25 cellular contexts compared by ENCODE assay signal in the genomic region with DNA sequence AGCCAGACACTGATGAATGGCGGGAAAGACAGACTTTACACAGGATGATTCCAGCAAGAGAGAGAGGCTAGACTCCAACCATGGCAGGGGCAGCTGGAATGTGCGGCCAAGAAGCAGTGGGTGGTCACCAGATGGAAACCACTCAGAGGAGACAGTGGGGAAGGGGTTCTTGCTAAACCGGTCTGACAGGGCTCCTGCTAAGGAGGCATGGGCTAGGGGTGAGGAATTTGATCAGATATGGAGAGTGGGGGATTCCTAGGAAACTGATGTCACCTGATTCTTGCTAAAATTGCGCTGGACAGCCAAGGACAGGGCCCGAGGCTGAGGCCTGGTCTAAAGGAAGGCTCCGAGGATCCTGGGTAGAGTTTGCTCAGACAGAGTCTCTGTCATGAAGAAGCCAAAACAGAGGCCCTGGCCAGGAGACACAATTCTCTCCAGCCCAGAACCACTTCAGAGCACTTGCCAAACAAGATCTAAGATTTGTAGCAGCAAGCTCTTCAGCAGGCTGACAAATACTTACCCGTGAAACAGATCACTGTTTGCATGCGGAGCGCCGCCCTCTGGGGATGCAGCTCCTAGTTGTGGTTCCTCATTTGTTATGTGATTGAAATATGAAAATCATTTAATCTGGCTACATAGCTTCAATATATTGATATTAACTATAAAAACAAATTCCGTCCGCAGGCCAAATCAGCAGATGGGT.
DNase-seq lines count a peak whose midpoint lies in the region; ATAC-seq and TF ChIP-seq lines count a peak whose summit lies in the region.
"Had no signal": no experiment of that assay in that cellular context is flagged by ENCODE, and none has a peak within 500 bp of the region (broad histone marks: within the 10 kb centered on the region; RNA-seq: fewer than 3 reads in every experiment).

No MANE protein-coding gene starts in this region.

- no peaks in the 10 kb centered on the region for H3K36me3 Mint-ChIP-seq in activated naive CD8-positive, alpha-beta T cell treated with anti-CD3 and anti-CD28 coated beads for 36 hours
- H3K36me3 Mint-ChIP-seq: activated naive CD4-positive, alpha-beta T cell treated with anti-CD3 and anti-CD28 coated beads, Interleukin-2, amount 50 U/mL, for 72 hours; natural killer cell; stimulated activated naive B cell treated with anti-CD40 and anti-IgM and Interleukin-4, amounts not matched to agents 10 μg/mL and 1 μg/mL and 100 μg/mL, for 72 hours had no signal

- no peak overlapping the region for H3K27ac Mint-ChIP-seq in activated naive CD8-positive, alpha-beta T cell treated with anti-CD3 and anti-CD28 coated beads for 36 hours
- H3K27ac Mint-ChIP-seq: activated naive CD4-positive, alpha-beta T cell treated with anti-CD3 and anti-CD28 coated beads, Interleukin-2, amount 50 U/mL, for 72 hours; activated T-helper 17 cell treated with anti-CD3 and anti-CD28 coated beads, Interleukin-2, amount 50 U/mL, for 72 hours; HFFc6; natural killer cell; stimulated activated naive B cell treated with anti-CD40 and anti-IgM and Interleukin-4, amounts not matched to agents 10 μg/mL and 1 μg/mL and 100 μg/mL, for 72 hours; T-helper 17 cell had no signal

- CTCF ChIA-PET in Panc1 (lab: Charles Lee): interaction anchor here (0.6 kb wide), 1 partner anchor 1968 kb away, joined by 3 read pairs; no protein-coding TSS in a partner anchor

- H3K9me3 Mint-ChIP-seq in activated naive CD8-positive, alpha-beta T cell treated with anti-CD3 and anti-CD28 coated beads for 36 hours: no peaks in the 10 kb centered on the region
- H3K9me3 Mint-ChIP-seq: activated naive CD4-positive, alpha-beta T cell treated with anti-CD3 and anti-CD28 coated beads, Interleukin-2, amount 50 U/mL, for 72 hours; activated T-helper 17 cell treated with anti-CD3 and anti-CD28 coated beads, Interleukin-2, amount 50 U/mL, for 72 hours; natural killer cell had no signal

- no TSS peak for BruUV-seq in Panc1 (replicated peaks; lab: Mats Ljungman, UMichigan)

- ATAC-seq in Panc1 (no peak), GM21515 (IDR thresholded peaks at IDR 0.05; ENCODE audit: unreplicated experiment) (no peak)
- ATAC-seq: activated naive CD4-positive, alpha-beta T cell treated with anti-CD3 and anti-CD28 coated beads, Interleukin-2, amount 50 U/mL, for 72 hours; activated T-helper 17 cell treated with anti-CD3 and anti-CD28 coated beads, Interleukin-2, amount 50 U/mL, for 72 hours; left colon; natural killer cell; stimulated activated naive B cell treated with anti-CD40 and anti-IgM and Interleukin-4, amounts not matched to agents 10 μg/mL and 1 μg/mL and 100 μg/mL, for 72 hours; T-helper 17 cell had no signal

- POLR2A ChIA-PET in Panc1 (lab: Charles Lee): no interaction called here

- H3K4me3 ChIP-seq in Panc1 (ENCODE audit: low read depth in 2 of 2, low read length in 2 of 2) (no peak overlapping the region), iPS-20b (ENCODE audit: low read length) (no peak overlapping the region)
- H3K4me3 ChIP-seq: SK-N-MC, spleen, suprapubic skin had no signal

- peak overlapping the region; percentile 41 for H3K9ac ChIP-seq in iPS-20b (ENCODE audit: low read depth, low read length)

- TF ChIP-seq CTCF in Panc1 (IDR thresholded peaks at IDR 0.05): no peak

- no peak overlapping the region for H3K4me3 Mint-ChIP-seq in activated naive CD8-positive, alpha-beta T cell treated with anti-CD3 and anti-CD28 coated beads for 36 hours
- H3K4me3 Mint-ChIP-seq: activated T-helper 17 cell treated with anti-CD3 and anti-CD28 coated beads, Interleukin-2, amount 50 U/mL, for 72 hours; central memory CD8-positive, alpha-beta T cell; HFFc6; natural killer cell; stimulated activated naive B cell treated with anti-CD40 and anti-IgM and Interleukin-4, amounts not matched to agents 10 μg/mL and 1 μg/mL and 100 μg/mL, for 72 hours; T-helper 17 cell had no signal

- in situ Hi-C loops in G401 (cut with HindIII; ENCODE audit: low sequenced_read_pairs) (no loop called here), Panc1 (cut with HindIII; ENCODE audit: low pct_unique_long_range_greater_than_20kb, low sequenced_read_pairs) (no loop called here)

- H3K27me3 Mint-ChIP-seq in activated naive CD8-positive, alpha-beta T cell treated with anti-CD3 and anti-CD28 coated beads for 36 hours: peaks cover 5% of the 10 kb centered on the region
- H3K27me3 Mint-ChIP-seq: central memory CD8-positive, alpha-beta T cell had no signal

- DNase-seq in G401 (ENCODE audit: low spot score) (peak; percentile 80), Panc1 (ENCODE audit: low read depth, low spot score) (no peak), retina (peak; percentile 64), NCI-H1092 treated with DMSO at 0.1 percent for 48 hours (lab: John Stamatoyannopoulos, UW) (no peak)
- no peak for DNase-seq in activated naive CD8-positive, alpha-beta T cell treated with anti-CD3 and anti-CD28 coated beads for 36 hours
- DNase-seq: EL; HFFc6; KBM-7; left colon; natural killer cell; NCI-H2171; NCI-H526 treated with DMSO at 0.1 percent for 48 hours; RPMI8226; spleen; stimulated activated CD4-positive, alpha-beta T cell treated with anti-CD3 and anti-CD28 coated beads, Interleukin-4, amount 100 ng/mL, for 24 hours; stimulated activated naive B cell treated with anti-CD40 and anti-IgM and Interleukin-4, amounts not matched to agents 10 μg/mL and 1 μg/mL and 100 μg/mL, for 72 hours; T-helper 17 cell had no signal

- no peaks in the 10 kb centered on the region for H3K36me3 ChIP-seq in Panc1 (ENCODE audit: control insufficient read depth, insufficient read depth, low read length)
- H3K36me3 ChIP-seq in iPS-20b (ENCODE audit: insufficient read depth, low read depth, low read length): no peaks in the 10 kb centered on the region
- H3K36me3 ChIP-seq: spleen, suprapubic skin had no signal

- H3K4me1 ChIP-seq in Panc1 (ENCODE audit: control insufficient read depth, insufficient read depth, low read length) (no peaks in the 10 kb centered on the region; the same call in 1 of the 2 replicates), iPS-20b (ENCODE audit: insufficient read depth, low read length) (peaks cover 18% of the 10 kb centered on the region)
- H3K4me1 ChIP-seq: suprapubic skin had no signal

- intact Hi-C loops in Panc1 (cut with micrococcal nuclease; ENCODE audit: unreplicated experiment): no loop called here

- H3K9me3 ChIP-seq in Panc1 (ENCODE audit: control insufficient read depth, insufficient read depth, low read depth, low read length) (no peaks in the 10 kb centered on the region), iPS-20b (ENCODE audit: insufficient read depth, low read depth, low read length) (no peaks in the 10 kb centered on the region)
- H3K9me3 ChIP-seq: spleen, suprapubic skin had no signal

- H3K27ac ChIP-seq in Panc1 (ENCODE audit: low read length) (0 out of 2 replicates have a peak overlapping the region, but pooled peaks have one; percentile 3), iPS-20b (ENCODE audit: low read length) (no peak overlapping the region)
- H3K27ac ChIP-seq: epithelial cell of prostate, SK-N-MC, spleen, suprapubic skin had no signal

- no peaks in the 10 kb centered on the region for H3K4me1 Mint-ChIP-seq in activated naive CD8-positive, alpha-beta T cell treated with anti-CD3 and anti-CD28 coated beads for 36 hours
- H3K4me1 Mint-ChIP-seq: activated T-helper 17 cell treated with anti-CD3 and anti-CD28 coated beads, Interleukin-2, amount 50 U/mL, for 72 hours; central memory CD8-positive, alpha-beta T cell; natural killer cell; stimulated activated naive B cell treated with anti-CD40 and anti-IgM and Interleukin-4, amounts not matched to agents 10 μg/mL and 1 μg/mL and 100 μg/mL, for 72 hours; T-helper 17 cell had no signal

- H3K27me3 ChIP-seq in Panc1 (ENCODE audit: control insufficient read depth, insufficient read depth, low read length) (peaks cover 3% of the 10 kb centered on the region; the same call in 1 of the 2 replicates), iPS-20b (ENCODE audit: insufficient read depth, low read length) (no peaks in the 10 kb centered on the region; the same call in 1 of the 2 replicates)

Comparison
In these comparisons a context has a peak if more than half of its experiments do, and no peak if none do; other contexts are left out.
1. DNase-seq: peak in G401 (single experiment) and retina (single experiment); none in Panc1 (single experiment), NCI-H1092 treated with DMSO at 0.1 percent for 48 hours (single experiment) and activated naive CD8-positive, alpha-beta T cell treated with anti-CD3 and anti-CD28 coated beads for 36 hours (single experiment).